ENCODE assay signal across 22 cellular contexts in the genomic region with DNA sequence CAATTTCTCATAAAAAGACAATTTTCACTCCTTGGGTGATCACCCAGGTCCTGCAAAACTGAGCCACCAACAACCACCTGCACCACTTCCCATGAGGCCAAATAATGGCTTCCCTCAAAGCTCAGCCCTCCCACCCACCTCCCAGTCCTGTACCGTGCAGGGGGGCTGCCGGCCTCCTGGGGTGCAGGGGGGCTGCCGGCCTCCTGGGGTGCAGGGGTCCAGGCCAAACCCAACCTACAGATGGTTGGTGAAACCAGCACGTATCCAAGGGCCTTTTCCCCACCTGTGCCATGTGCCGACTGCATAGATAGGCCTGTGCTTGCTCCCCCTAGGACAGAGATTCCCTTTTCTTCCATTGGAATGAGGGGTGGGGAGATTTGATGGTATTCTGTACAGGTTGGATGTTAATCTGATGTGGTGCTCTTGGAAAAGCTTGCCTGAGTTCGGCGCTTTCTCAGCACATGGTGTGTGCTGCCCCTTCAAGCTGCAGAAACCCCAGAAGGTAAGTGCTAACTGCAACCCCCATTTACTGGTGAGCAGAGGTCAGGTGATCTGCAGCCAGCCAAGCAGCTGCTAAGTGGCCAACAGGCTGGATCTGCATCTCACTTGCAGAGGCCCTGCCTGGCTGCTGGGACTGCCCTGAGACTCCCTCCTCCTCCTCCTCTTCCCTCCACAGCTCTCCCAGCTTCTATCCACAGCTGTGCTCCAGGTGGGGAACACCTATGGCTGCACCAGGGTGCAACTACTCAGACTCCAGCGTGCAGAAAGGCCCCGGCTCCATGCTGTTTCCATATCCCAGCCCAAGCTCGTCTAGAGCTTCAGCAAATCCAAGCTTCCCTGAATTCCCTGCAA. TPM values are rescaled to one million over a fixed set of nuclear protein-coding genes. Genes with fewer than 3 reads are reported as not detected.
DNase-seq lines count a peak whose midpoint lies in the region; ATAC-seq and TF ChIP-seq lines count a peak whose summit lies in the region.
"Had no signal": no experiment of that assay in that cellular context is flagged by ENCODE, and none has a peak within 500 bp of the region (broad histone marks: within the 10 kb centered on the region; RNA-seq: fewer than 3 reads in every experiment).

No MANE protein-coding gene starts in this region.

- no peaks in the 10 kb centered on the region for H3K79me1 ChIP-seq in mesendoderm (ENCODE audit: low read length)

- H3K9ac ChIP-seq in mesendoderm (ENCODE audit: low read length) (no peak overlapping the region), MM.1S (ENCODE audit: low read length) (no peak overlapping the region)
- H3K9ac ChIP-seq: BLaER1 treated with 17β-estradiol and CSF1 and Interleukin-3, amounts not matched to agents 10 nM and 100 nM had no signal

- no peak overlapping the region for H3K4me2 ChIP-seq in mesendoderm (ENCODE audit: low read length)
- H3K4me2 ChIP-seq in MM.1S (ENCODE audit: low read depth, low read length) = no peak overlapping the region
- H3K4me2 ChIP-seq in PC-9 = no peak overlapping the region
- H3K4me2 ChIP-seq: BLaER1 treated with 17β-estradiol and CSF1 and Interleukin-3, amounts not matched to agents 10 nM and 100 nM had no signal

- intact Hi-C loops in Right ventricle myocardium inferior (cut with DNase I) (no loop called here), PC-9 (cut with micrococcal nuclease; ENCODE audit: unreplicated experiment) (no loop called here)

- H3K4me1 Mint-ChIP-seq in glutamatergic neuron (ENCODE audit: low read depth, unreplicated experiment) = peaks cover 7% of the 10 kb centered on the region
- H3K4me1 Mint-ChIP-seq in stimulated activated naive B cell treated with anti-CD40 and anti-IgM and Interleukin-4, amounts not matched to agents 10 μg/mL and 1 μg/mL and 100 μg/mL, for 72 hours = no peaks in the 10 kb centered on the region
- H3K4me1 Mint-ChIP-seq in naive thymus-derived CD8-positive, alpha-beta T cell = no peaks in the 10 kb centered on the region
- H3K4me1 Mint-ChIP-seq: CD4-positive, alpha-beta memory T cell had no signal

- CTCF ChIA-PET in PC-9 (lab: Charles Lee) = no interaction called here

- H3K79me2 ChIP-seq in mesendoderm (ENCODE audit: control insufficient read depth, insufficient read depth, low read length) = no peaks in the 10 kb centered on the region
- no peaks in the 10 kb centered on the region for H3K79me2 ChIP-seq in MM.1S (ENCODE audit: low read length)
- no peaks in the 10 kb centered on the region for H3K79me2 ChIP-seq in PC-9 (ENCODE audit: low read depth)

- H3K4me3 Mint-ChIP-seq in glutamatergic neuron (ENCODE audit: unreplicated experiment) = no peak overlapping the region
- no peak overlapping the region for H3K4me3 Mint-ChIP-seq in stimulated activated naive B cell treated with anti-CD40 and anti-IgM and Interleukin-4, amounts not matched to agents 10 μg/mL and 1 μg/mL and 100 μg/mL, for 72 hours
- H3K4me3 Mint-ChIP-seq in naive thymus-derived CD8-positive, alpha-beta T cell = no peak overlapping the region
- H3K4me3 Mint-ChIP-seq: CD4-positive, alpha-beta memory T cell; HFFc6 had no signal

- H3K18ac ChIP-seq in mesendoderm (ENCODE audit: low read length) = no peak overlapping the region

- H4K5ac ChIP-seq in mesendoderm (ENCODE audit: low read length) = no peak overlapping the region

- H2BK120ac ChIP-seq in mesendoderm (ENCODE audit: low read depth, low read length) = no peak overlapping the region

- POLR2A ChIA-PET in naive thymus-derived CD8-positive, alpha-beta T cell (lab: Charles Lee) = no interaction called here
- POLR2A ChIA-PET in PC-9 (lab: Charles Lee; ENCODE audit: unreplicated experiment) = no interaction called here

- peaks cover 8% of the 10 kb centered on the region for H3K27me3 Mint-ChIP-seq in glutamatergic neuron (ENCODE audit: unreplicated experiment)
- H3K27me3 Mint-ChIP-seq in stimulated activated naive B cell treated with anti-CD40 and anti-IgM and Interleukin-4, amounts not matched to agents 10 μg/mL and 1 μg/mL and 100 μg/mL, for 72 hours = peaks cover 0 to 7% of the 10 kb centered on the region in 2 donors
- H3K27me3 Mint-ChIP-seq in naive thymus-derived CD8-positive, alpha-beta T cell = peaks cover 0 to 5% (median 0%) of the 10 kb centered on the region in 5 donors
- H3K27me3 Mint-ChIP-seq: CD4-positive, alpha-beta memory T cell had no signal

- H3K9me2 ChIP-seq in MM.1S (replicated peaks; ENCODE audit: insufficient read depth, low read length) (no peaks in the 10 kb centered on the region), PC-9 (ENCODE audit: insufficient read depth) (no peaks in the 10 kb centered on the region)

- peak overlapping the region; percentile 29 for H3K27ac Mint-ChIP-seq in glutamatergic neuron (ENCODE audit: unreplicated experiment)
- peak overlapping the region; percentile 43 for H3K27ac Mint-ChIP-seq in stimulated activated naive B cell treated with anti-CD40 and anti-IgM and Interleukin-4, amounts not matched to agents 10 μg/mL and 1 μg/mL and 100 μg/mL, for 72 hours
- H3K27ac Mint-ChIP-seq in naive thymus-derived CD8-positive, alpha-beta T cell = peak overlapping the region in 3 of 10 donors; percentile 11 to 75 (median 35)
- H3K27ac Mint-ChIP-seq: CD4-positive, alpha-beta memory T cell; HFFc6 had no signal

- no peak overlapping the region for H4K8ac ChIP-seq in mesendoderm (ENCODE audit: low read depth, low read length)

- H3K56ac ChIP-seq in mesendoderm (ENCODE audit: low read length) = no peak overlapping the region

- H3K9me3 Mint-ChIP-seq in glutamatergic neuron (ENCODE audit: unreplicated experiment) = peaks cover 5% of the 10 kb centered on the region
- peaks cover 0 to 2% of the 10 kb centered on the region in 2 donors for H3K9me3 Mint-ChIP-seq in stimulated activated naive B cell treated with anti-CD40 and anti-IgM and Interleukin-4, amounts not matched to agents 10 μg/mL and 1 μg/mL and 100 μg/mL, for 72 hours
- H3K9me3 Mint-ChIP-seq in naive thymus-derived CD8-positive, alpha-beta T cell = peaks cover 0 to 4% (median 0%) of the 10 kb centered on the region in 9 donors
- H3K9me3 Mint-ChIP-seq: HFFc6 had no signal

- DNase-seq in Right ventricle myocardium inferior (ENCODE audit: missing footprints) = peak; percentile 41
- DNase-seq in right atrium auricular region (ENCODE audit: low spot score) = no peak
- DNase-seq in glutamatergic neuron = no peak
- peak; percentile 1 for DNase-seq in mesendoderm
- no peak for DNase-seq in stimulated activated naive B cell treated with anti-CD40 and anti-IgM and Interleukin-4, amounts not matched to agents 10 μg/mL and 1 μg/mL and 100 μg/mL, for 72 hours
- DNase-seq in MM.1S = no peak
- DNase-seq in naive thymus-derived CD8-positive, alpha-beta T cell = no peak
- DNase-seq in PC-9 = no peak
- DNase-seq: 8988T; CD4-positive, alpha-beta memory T cell; DMS153; HFFc6; NCI-H1092 treated with DMSO at 0.1 percent for 48 hours; NCI-H146; NCI-H2029; NCI-H524 treated with DMSO at 0.1 percent for 48 hours; NCI-H82; Peyer's patch; SJCRH30 had no signal

- H3K4ac ChIP-seq in mesendoderm (ENCODE audit: low read depth, low read length) = no peak overlapping the region

- no peak overlapping the region for H2BK5ac ChIP-seq in mesendoderm (ENCODE audit: low read length)

- H2AFZ ChIP-seq in MM.1S (ENCODE audit: low read length) (no peak overlapping the region), PC-9 (no peak overlapping the region)

- no CpG with 5 or more reads among the region's 10 CpGs for WGBS in mesendoderm (ENCODE audit: extremely low coverage, insufficient coverage, low lambda C conversion rate)

- H3K27me3 ChIP-seq in right atrium auricular region (no peaks in the 10 kb centered on the region), mesendoderm (ENCODE audit: insufficient read depth, low read length, poor library complexity) (no peaks in the 10 kb centered on the region), MM.1S (replicated peaks; ENCODE audit: insufficient read depth, low read length) (no peaks in the 10 kb centered on the region), PC-9 (ENCODE audit: insufficient read depth, low read depth) (no peaks in the 10 kb centered on the region)
- H3K27me3 ChIP-seq: BLaER1 treated with 17β-estradiol and CSF1 and Interleukin-3, amounts not matched to agents 10 nM and 100 nM; Peyer's patch; SJCRH30 had no signal

- H3K9me3 ChIP-seq in right atrium auricular region (no peaks in the 10 kb centered on the region), MM.1S (replicated peaks; ENCODE audit: insufficient read depth, low read length) (no peaks in the 10 kb centered on the region), PC-9 (ENCODE audit: insufficient read depth, low read depth) (no peaks in the 10 kb centered on the region)
- H3K9me3 ChIP-seq: BLaER1 treated with 17β-estradiol and CSF1 and Interleukin-3, amounts not matched to agents 10 nM and 100 nM; Peyer's patch; SJCRH30 had no signal

- H3K36me3 ChIP-seq in right atrium auricular region = no peaks in the 10 kb centered on the region
- no peaks in the 10 kb centered on the region for H3K36me3 ChIP-seq in mesendoderm (ENCODE audit: control insufficient read depth, insufficient read depth, low read length)
- H3K36me3 ChIP-seq in MM.1S (replicated peaks; ENCODE audit: insufficient read depth, low read length) = no peaks in the 10 kb centered on the region
- no peaks in the 10 kb centered on the region for H3K36me3 ChIP-seq in PC-9 (ENCODE audit: low read depth)
- H3K36me3 ChIP-seq: BLaER1 treated with 17β-estradiol and CSF1 and Interleukin-3, amounts not matched to agents 10 nM and 100 nM; Peyer's patch; SJCRH30 had no signal

- H2AK5ac ChIP-seq in mesendoderm (ENCODE audit: low read length) = no peak overlapping the region

- no peak overlapping the region for H3K27ac ChIP-seq in right atrium auricular region
- no peak overlapping the region for H3K27ac ChIP-seq in mesendoderm (ENCODE audit: low read depth, low read length)
- no peak overlapping the region for H3K27ac ChIP-seq in MM.1S (ENCODE audit: low read length)
- H3K27ac ChIP-seq in PC-9 = no peak overlapping the region
- H3K27ac ChIP-seq: BLaER1 treated with 17β-estradiol and CSF1 and Interleukin-3, amounts not matched to agents 10 nM and 100 nM; Peyer's patch; SJCRH30 had no signal

- TF ChIP-seq CTCF in right atrium auricular region (IDR thresholded peaks at IDR 0.05) (no peak), glutamatergic neuron (IDR thresholded peaks at IDR 0.05; ENCODE audit: partially characterized antibody, unreplicated experiment) (no peak), MM.1S (IDR thresholded peaks at IDR 0.05; ENCODE audit: low read length) (no peak), PC-9 (conservative IDR thresholded peaks at IDR 0.05) (no peak)

- H3K4me1 ChIP-seq in right atrium auricular region = no peaks in the 10 kb centered on the region
- H3K4me1 ChIP-seq in mesendoderm (ENCODE audit: control insufficient read depth, low read depth, low read length) = no peaks in the 10 kb centered on the region
- H3K4me1 ChIP-seq in MM.1S (ENCODE audit: low read length) = no peaks in the 10 kb centered on the region
- no peaks in the 10 kb centered on the region for H3K4me1 ChIP-seq in PC-9 (replicated peaks; ENCODE audit: insufficient read depth)
- H3K4me1 ChIP-seq: BLaER1 treated with 17β-estradiol and CSF1 and Interleukin-3, amounts not matched to agents 10 nM and 100 nM; Peyer's patch; SJCRH30 had no signal

- no peaks in the 10 kb centered on the region for H3K36me3 Mint-ChIP-seq in glutamatergic neuron (ENCODE audit: unreplicated experiment)
- no peaks in the 10 kb centered on the region for H3K36me3 Mint-ChIP-seq in stimulated activated naive B cell treated with anti-CD40 and anti-IgM and Interleukin-4, amounts not matched to agents 10 μg/mL and 1 μg/mL and 100 μg/mL, for 72 hours
- H3K36me3 Mint-ChIP-seq in naive thymus-derived CD8-positive, alpha-beta T cell = no peaks in the 10 kb centered on the region
- H3K36me3 Mint-ChIP-seq: CD4-positive, alpha-beta memory T cell had no signal

- H3K4me3 ChIP-seq in right atrium auricular region (no peak overlapping the region), mesendoderm (ENCODE audit: low read length) (no peak overlapping the region), MM.1S (ENCODE audit: low read length) (no peak overlapping the region), PC-9 (no peak overlapping the region)
- H3K4me3 ChIP-seq: BLaER1 treated with 17β-estradiol and CSF1 and Interleukin-3, amounts not matched to agents 10 nM and 100 nM; K562; Peyer's patch; SJCRH30 had no signal

- H3K23ac ChIP-seq in mesendoderm (ENCODE audit: low read length) = no peak overlapping the region

- H4K20me1 ChIP-seq in MM.1S (ENCODE audit: insufficient read depth, low read length) (no peaks in the 10 kb centered on the region), PC-9 (ENCODE audit: insufficient read depth) (no peaks in the 10 kb centered on the region)
- H4K20me1 ChIP-seq: BLaER1 treated with 17β-estradiol and CSF1 and Interleukin-3, amounts not matched to agents 10 nM and 100 nM had no signal

- no peak overlapping the region for H2BK15ac ChIP-seq in mesendoderm (replicated peaks; ENCODE audit: low read depth)

- BruUV-seq in PC-9 (replicated peaks; lab: Mats Ljungman, UMichigan) = no TSS peak

- no peak for ATAC-seq in Right ventricle myocardium inferior
- no peak for ATAC-seq in stimulated activated naive B cell treated with anti-CD40 and anti-IgM and Interleukin-4, amounts not matched to agents 10 μg/mL and 1 μg/mL and 100 μg/mL, for 72 hours (replicated peaks)
- ATAC-seq in naive thymus-derived CD8-positive, alpha-beta T cell = no peak

- H3F3A ChIP-seq in MM.1S (ENCODE audit: insufficient read depth, low read length) (no peaks in the 10 kb centered on the region), PC-9 (ENCODE audit: insufficient read depth, low read depth) (no peaks in the 10 kb centered on the region)

RNA-seq across cellular contexts. Expression of a gene that starts 38.8 kb away (rescaled TPM):
- total RNA-seq in Right ventricle myocardium inferior (38.4 TPM), right atrium auricular region (10 to 100 TPM; 27.9 to 28.7 TPM), glutamatergic neuron (ENCODE audit: unreplicated experiment) (46.0 TPM), PC-9 (2021) (32.5 and 34.2 TPM in 2 replicates)
- polyA plus RNA-seq in mesendoderm (2013, experiment 1 of 2) = 95.0 TPM
- 95.7 TPM for polyA plus RNA-seq in mesendoderm (2013, experiment 2 of 2)
- 10 to 100 TPM; 46.6 to 50.0 TPM for total RNA-seq in naive thymus-derived CD8-positive, alpha-beta T cell
- 10 to 100 TPM; 45.6 to 51.3 (median 51.2) TPM for polyA plus RNA-seq in naive thymus-derived CD8-positive, alpha-beta T cell

RNA-seq across cellular contexts. Expression of a gene that starts 47.6 kb away (rescaled TPM):
- total RNA-seq in Right ventricle myocardium inferior (not detected), right atrium auricular region (not detected), glutamatergic neuron (ENCODE audit: unreplicated experiment) (not detected), PC-9 (2021) (not detected in 2 replicates)
- polyA plus RNA-seq in mesendoderm (2013, experiment 1 of 2) = not detected
- polyA plus RNA-seq in mesendoderm (2013, experiment 2 of 2) = not detected
- total RNA-seq in naive thymus-derived CD8-positive, alpha-beta T cell = not detected
- polyA plus RNA-seq in naive thymus-derived CD8-positive, alpha-beta T cell = not detected
- total RNA-seq: CD4-positive, alpha-beta memory T cell; HFFc6; LHCN-M2; Peyer's patch had no signal
- polyA plus RNA-seq: CD4-positive, alpha-beta memory T cell had no signal

Comparison
In these comparisons a context has a peak if more than half of its experiments do, and no peak if none do; other contexts are left out.
1. DNase-seq: peak in Right ventricle myocardium inferior (single experiment) and mesendoderm (single experiment); none in right atrium auricular region (single experiment), glutamatergic neuron (single experiment), stimulated activated naive B cell treated with anti-CD40 and anti-IgM and Interleukin-4, amounts not matched to agents 10 μg/mL and 1 μg/mL and 100 μg/mL, for 72 hours (single experiment), MM.1S (single experiment), naive thymus-derived CD8-positive, alpha-beta T cell (0 of 10) and PC-9 (0 of 2).